Comparison of ENCODE assay signal across 9 cellular contexts in genomic region chr10:114026189-114027040, GRCh38. TPM values are rescaled to one million over a fixed set of nuclear protein-coding genes. Genes with fewer than 3 reads are reported as not detected.
A peak's percentile ranks its signal among the peaks of the same experiment; 100 is the strongest.
DNase-seq lines count a peak whose midpoint lies in the region; ATAC-seq and TF ChIP-seq lines count a peak whose summit lies in the region.
"Had no signal": no experiment of that assay in that cellular context is flagged by ENCODE, and none has a peak within 500 bp of the region (broad histone marks: within the 10 kb centered on the region; RNA-seq: fewer than 3 reads in every experiment).

No MANE protein-coding gene starts in this region.

- H3K36me3 ChIP-seq in SK-N-SH (replicated peaks in 1 of 2; ENCODE audit: control insufficient read depth in 1 of 2, insufficient read depth in 2 of 2, low read length in 1 of 2) (no peaks in the 10 kb centered on the region), kidney epithelial cell (ENCODE audit: control insufficient read depth, insufficient read depth, low read length) (no peaks in the 10 kb centered on the region), psoas muscle (ENCODE audit: insufficient read depth in 1 of 2, low read depth in 1 of 2) (no peaks in the 10 kb centered on the region)

- H4K20me1 ChIP-seq in SK-N-SH (ENCODE audit: insufficient read depth), result no peaks in the 10 kb centered on the region

- H3K4me1 ChIP-seq in SK-N-SH (ENCODE audit: control insufficient read depth in 1 of 2, insufficient read depth in 2 of 2, low read depth in 1 of 2, low read length in 1 of 2) (peaks cover 2 to 22% of the 10 kb centered on the region in 2 experiments; a peak in 2 of 4 replicates), psoas muscle (no peaks in the 10 kb centered on the region)

- DNase-seq in CD1c-positive myeloid dendritic cell (ENCODE audit: extremely low spot score) (peak; percentile 45), SK-N-SH (no peak), kidney epithelial cell (ENCODE audit: low read depth) (peak; percentile 74), NCI-H2227 (lab: John Stamatoyannopoulos, UW; ENCODE audit: unreplicated experiment) (no peak), inferior parietal cortex (ENCODE audit: extremely low spot score) (no peak), psoas muscle (no peak)
- no peak for DNase-seq in stimulated activated CD4-positive, alpha-beta T cell treated with anti-CD3 and anti-CD28 coated beads, Interleukin-12 subunit alpha, Interleukin-12 subunit beta, amount 100 ng/mL, for 4 hours

- no peak overlapping the region for H3K4me3 ChIP-seq in SK-N-SH (ENCODE audit: low read depth in 2 of 2, low read length in 1 of 2)
- no peak overlapping the region for H3K4me3 ChIP-seq in kidney epithelial cell (ENCODE audit: low read depth, low read length)
- H3K4me3 ChIP-seq in psoas muscle, result no peak overlapping the region

- no peaks in the 10 kb centered on the region for H3K79me2 ChIP-seq in SK-N-SH (ENCODE audit: insufficient read depth)

- H3K9me2 ChIP-seq in SK-N-SH, result no peaks in the 10 kb centered on the region

- 34% methylated on average over 7 of the region's 7 CpGs for WGBS in SK-N-SH (ENCODE audit: low lambda C conversion rate)
- WGBS in psoas muscle, 3 donors, result 80 to 89% (median 84%) methylated on average over 7 of the region's 7 CpGs

- intact Hi-C loops in psoas muscle (cut with DNase I), result no loop called here

- CTCF ChIA-PET in SK-N-SH (lab: Yijun Ruan, JAX), result no interaction called here

- H3K27ac ChIP-seq in SK-N-SH (ENCODE audit: low read depth in 2 of 2, low read length in 1 of 2) (peak overlapping the region in 1 of 2 experiments; percentile 59; a peak in 2 of 4 replicates), psoas muscle (no peak overlapping the region)
- H3K27ac ChIP-seq: KMS-11 had no signal

- ATAC-seq in HG02610 (IDR thresholded peaks at IDR 0.05; ENCODE audit: unreplicated experiment), result peak; percentile 69
- no peak for ATAC-seq in psoas muscle

- TF ChIP-seq EP300 in SK-N-SH (IDR thresholded peaks at IDR 0.05; ENCODE audit: borderline replicate concordance in 1 of 2, low read depth in 1 of 2, low read length in 1 of 2), result no peak

- H3K27me3 ChIP-seq in SK-N-SH (ENCODE audit: insufficient read depth) (no peaks in the 10 kb centered on the region), kidney epithelial cell (ENCODE audit: control insufficient read depth, insufficient read depth, low read length) (no peaks in the 10 kb centered on the region), psoas muscle (ENCODE audit: insufficient read depth in 3 of 3, low read length in 2 of 3) (no peaks in the 10 kb centered on the region)

- TF ChIP-seq CTCF in SK-N-SH (IDR thresholded peaks at IDR 0.05) (no peak), kidney epithelial cell (IDR thresholded peaks at IDR 0.05; ENCODE audit: insufficient read depth, low read length, poor library complexity, severe bottlenecking) (no peak), psoas muscle (IDR thresholded peaks at IDR 0.05) (no peak)

- no peaks in the 10 kb centered on the region for H3K9me3 ChIP-seq in SK-N-SH
- H3K9me3 ChIP-seq in psoas muscle, result no peaks in the 10 kb centered on the region

- POLR2A ChIA-PET in SK-N-SH (lab: Yijun Ruan, JAX), result no interaction called here

- peak overlapping the region; percentile 78; the same call in 1 of the 2 replicates for H2AFZ ChIP-seq in SK-N-SH (ENCODE audit: low read depth)

- H3K4me2 ChIP-seq in SK-N-SH, result peak overlapping the region; percentile 68

- H3K9ac ChIP-seq in SK-N-SH, result no peak overlapping the region; the same call in 1 of the 2 replicates
- H3K9ac ChIP-seq: KMS-11 had no signal

- no peak for TF ChIP-seq RAD21 in SK-N-SH (IDR thresholded peaks at IDR 0.05; ENCODE audit: low read length)

- H3F3A ChIP-seq in SK-N-SH (replicated peaks; ENCODE audit: insufficient read depth), result peaks cover 15% of the 10 kb centered on the region

TF ChIP-seq in SK-N-SH, 30 proteins besides CTCF, POLR2A, EP300 and RAD21:
- TF ChIP-seq ZBTB33 (IDR thresholded peaks at IDR 0.05; ENCODE audit: borderline replicate concordance, low read depth), result no peak
- TF ChIP-seq NRF1 (IDR thresholded peaks at IDR 0.05; ENCODE audit: low read depth, low read length), result no peak
- peak; percentile 16; the same call in 1 of the 2 replicates for TF ChIP-seq FOSL2 (IDR thresholded peaks at IDR 0.05; ENCODE audit: borderline replicate concordance, low read depth)
- peak; percentile 23; the same call in 1 of the 2 replicates for TF ChIP-seq JUND (IDR thresholded peaks at IDR 0.05)
- TF ChIP-seq PBX3 (IDR thresholded peaks at IDR 0.05), result 0 out of 2 replicates have a peak, but pooled peaks have one; percentile 4
- 0 out of 2 replicates have a peak, but pooled peaks have one; percentile 22 for TF ChIP-seq TEAD4 (IDR thresholded peaks at IDR 0.05; ENCODE audit: borderline replicate concordance, insufficient read depth)
TF ChIP-seq in SK-N-SH: peak in this region for 4.

RNA-seq across cellular contexts. Expression of gene ADRB1, which starts 17.3 kb away (rescaled TPM):
- polyA plus RNA-seq in SK-N-SH (2012; rRNA removed) (not detected in 2 replicates), psoas muscle (under 1 TPM in 2 of 3 donors, not detected in 1; 0.03 to 0.12 TPM)
- polyA plus RNA-seq in SK-N-SH (2012; cell fraction: cytosol; rRNA removed), result not detected in 2 replicates
- not detected in 2 replicates for polyA plus RNA-seq in SK-N-SH (2012; cell fraction: nucleus; rRNA removed)
- total RNA-seq in kidney epithelial cell (0.04 and 0.21 TPM in 2 replicates), psoas muscle (under 1 TPM; 0.13 to 0.40 (median 0.29) TPM)

Comparison
In these comparisons a context has a peak if more than half of its experiments do, and no peak if none do; other contexts are left out.
1. DNase-seq: peak in CD1c-positive myeloid dendritic cell (single experiment) and kidney epithelial cell (single experiment); none in SK-N-SH (single experiment), stimulated activated CD4-positive, alpha-beta T cell treated with anti-CD3 and anti-CD28 coated beads, Interleukin-12 subunit alpha, Interleukin-12 subunit beta, amount 100 ng/mL, for 4 hours (single experiment), NCI-H2227 (single experiment), inferior parietal cortex (single experiment) and psoas muscle (0 of 2).